ENCODE assay signal across 10 cellular contexts in genomic region chr2:172100080-172101007, GRCh38. TPM values are rescaled to one million over a fixed set of nuclear protein-coding genes. Genes with fewer than 3 reads are reported as not detected.
DNase-seq lines count a peak whose midpoint lies in the region; ATAC-seq and TF ChIP-seq lines count a peak whose summit lies in the region.
"Had no signal": no experiment of that assay in that cellular context is flagged by ENCODE, and none has a peak within 500 bp of the region (broad histone marks: within the 10 kb centered on the region; RNA-seq: fewer than 3 reads in every experiment).

No MANE protein-coding gene starts in this region.

- H2AFZ ChIP-seq in SK-N-SH (ENCODE audit: low read depth) (no peak overlapping the region; the same call in 1 of the 2 replicates), H9 (ENCODE audit: low read length) (no peak overlapping the region)

- TF ChIP-seq EP300 in SK-N-SH (IDR thresholded peaks at IDR 0.05; ENCODE audit: borderline replicate concordance in 1 of 2, low read depth in 1 of 2, low read length in 1 of 2): no peak

- POLR2A ChIA-PET in SK-N-SH (lab: Yijun Ruan, JAX): no interaction called here

- DNase-seq in SK-N-SH (peak; percentile 59), NCI-H526 treated with DMSO at 0.1 percent for 48 hours (lab: John Stamatoyannopoulos, UW) (peak; percentile 21), progenitor cell of endocrine pancreas (ENCODE audit: low spot score, unreplicated experiment) (no peak), H9 (no peak), OCI-M2 (lab: John Stamatoyannopoulos, UW; ENCODE audit: unreplicated experiment) (no peak)
- no peak for DNase-seq in effector memory CD8-positive, alpha-beta T cell

- H3K4me2 ChIP-seq in SK-N-SH (peak overlapping the region; percentile 75; the same call in 1 of the 2 replicates), H9 (ENCODE audit: insufficient read depth, insufficient read length, low read length) (no peak overlapping the region)

- no peaks in the 10 kb centered on the region for H3K79me1 ChIP-seq in H9 (ENCODE audit: insufficient read depth, low read depth, low read length, poor library complexity, severe bottlenecking)

- H3K23ac ChIP-seq in H9 (ENCODE audit: insufficient read length, low read depth, low read length): no peak overlapping the region

- CTCF ChIA-PET in SK-N-SH (lab: Yijun Ruan, JAX): interaction anchor here (0.8 to 8.7 kb wide), 9 partner anchors 9 to 501 kb away, joined by 3 to 96 read pairs (median 4); no protein-coding TSS in a partner anchor

- H3K56ac ChIP-seq in H9 (ENCODE audit: insufficient read length, low read depth, low read length): no peak overlapping the region

- H4K5ac ChIP-seq in H9 (ENCODE audit: insufficient read length, low read depth, low read length): no peak overlapping the region

- no peaks in the 10 kb centered on the region for H3K36me3 ChIP-seq in SK-N-SH (replicated peaks in 1 of 2; ENCODE audit: control insufficient read depth in 1 of 2, insufficient read depth in 2 of 2, low read length in 1 of 2)
- H3K36me3 ChIP-seq: Peyer's patch had no signal

- ATAC-seq in SK-N-SH treated with all-trans-retinoic acid at 6 μM for 48 hours (no peak), HG02759 (IDR thresholded peaks at IDR 0.05; ENCODE audit: unreplicated experiment) (no peak)
- no peak for ATAC-seq in effector memory CD8-positive, alpha-beta T cell (replicated peaks)

- no peak overlapping the region for H3T11ph ChIP-seq in H9 (ENCODE audit: low read length)

- H3K9ac ChIP-seq in SK-N-SH: no peak overlapping the region
- H3K9ac ChIP-seq in H9 (ENCODE audit: extremely low read depth, insufficient read length, low read length): no peak overlapping the region

- H3K23me2 ChIP-seq in H9 (ENCODE audit: insufficient read length, low read depth, low read length, poor library complexity, severe bottlenecking): peaks cover 28% of the 10 kb centered on the region

- H2BK15ac ChIP-seq in H9 (ENCODE audit: low read depth, low read length): no peak overlapping the region

- no peak overlapping the region for H4K8ac ChIP-seq in H9 (replicated peaks; ENCODE audit: insufficient read length, low read depth, low read length)

- H4K20me1 ChIP-seq in SK-N-SH (ENCODE audit: insufficient read depth): no peaks in the 10 kb centered on the region
- H4K20me1 ChIP-seq in H9 (ENCODE audit: control insufficient read depth, insufficient read depth, insufficient read length): no peaks in the 10 kb centered on the region

- H3K27ac ChIP-seq in SK-N-SH (ENCODE audit: low read depth in 2 of 2, low read length in 1 of 2): no peak overlapping the region
- H3K27ac ChIP-seq in H9 (ENCODE audit: insufficient read length, low read depth, low read length): no peak overlapping the region
- H3K27ac ChIP-seq: C4-2B, Peyer's patch had no signal

- WGBS in SK-N-SH (ENCODE audit: low lambda C conversion rate): 33% methylated on average over 32 of the region's 73 CpGs
- no CpG with 5 or more reads among the region's 73 CpGs for WGBS in H9 (ENCODE audit: extremely low coverage, insufficient read length, low lambda C conversion rate)

- H3K4me1 ChIP-seq in SK-N-SH (ENCODE audit: control insufficient read depth in 1 of 2, insufficient read depth in 2 of 2, low read depth in 1 of 2, low read length in 1 of 2) (peaks cover 22 to 32% of the 10 kb centered on the region in 2 experiments), H9 (ENCODE audit: insufficient read depth, low read length) (no peaks in the 10 kb centered on the region)

- no peak overlapping the region for H3K18ac ChIP-seq in H9 (ENCODE audit: insufficient read length, low read depth, low read length)

- H2BK120ac ChIP-seq in H9 (ENCODE audit: low read depth, low read length, poor library complexity, severe bottlenecking): no peak overlapping the region

- H3F3A ChIP-seq in SK-N-SH (replicated peaks; ENCODE audit: insufficient read depth): peaks cover 23% of the 10 kb centered on the region

- H3K27me3 Mint-ChIP-seq in effector memory CD8-positive, alpha-beta T cell: peaks cover 67 to 84% of the 10 kb centered on the region in 2 donors
- H3K27me3 Mint-ChIP-seq in progenitor cell of endocrine pancreas (peaks cover 85% of the 10 kb centered on the region), H9 (ENCODE audit: low read depth) (peaks cover 100% of the 10 kb centered on the region)

- H3K9me3 ChIP-seq in SK-N-SH: no peaks in the 10 kb centered on the region
- H3K9me3 ChIP-seq in H9 (ENCODE audit: control insufficient read depth, low read depth, low read length): no peaks in the 10 kb centered on the region

- H4K91ac ChIP-seq in H9 (ENCODE audit: insufficient read length, low read depth, low read length): no peak overlapping the region

- TF ChIP-seq RAD21 in SK-N-SH (IDR thresholded peaks at IDR 0.05; ENCODE audit: low read length): no peak

- TF ChIP-seq CTCF in SK-N-SH (IDR thresholded peaks at IDR 0.05): no peak
- no peak for TF ChIP-seq CTCF in progenitor cell of endocrine pancreas (IDR thresholded peaks at IDR 0.05; ENCODE audit: unreplicated experiment)
- TF ChIP-seq CTCF in H9 (conservative IDR thresholded peaks at IDR 0.05): no peak

- H3K27ac Mint-ChIP-seq in effector memory CD8-positive, alpha-beta T cell: peak overlapping the region in 1 of 2 donors; percentile 75
- H3K27ac Mint-ChIP-seq in progenitor cell of endocrine pancreas: no peak overlapping the region
- no peak overlapping the region for H3K27ac Mint-ChIP-seq in H9

- no peaks in the 10 kb centered on the region for H3K79me2 ChIP-seq in SK-N-SH (ENCODE audit: insufficient read depth)
- H3K79me2 ChIP-seq in H9 (ENCODE audit: insufficient read depth, low read length): no peaks in the 10 kb centered on the region

- H2BK5ac ChIP-seq in H9 (ENCODE audit: insufficient read length, low read length): no peak overlapping the region

- H3K4me3 Mint-ChIP-seq in effector memory CD8-positive, alpha-beta T cell: peak overlapping the region; percentile 82 to 91
- H3K4me3 Mint-ChIP-seq in progenitor cell of endocrine pancreas (ENCODE audit: low read depth) (peak overlapping the region; percentile 57), H9 (peak overlapping the region in 1 of 2 experiments; percentile 47; a peak in 4 of 5 replicates)

- H3K4me1 Mint-ChIP-seq in effector memory CD8-positive, alpha-beta T cell (ENCODE audit: low read depth in 2 of 2): peaks cover 45 to 55% of the 10 kb centered on the region in 2 donors
- H3K4me1 Mint-ChIP-seq in progenitor cell of endocrine pancreas (ENCODE audit: low read depth) (peaks cover 19% of the 10 kb centered on the region), H9 (peaks cover 36 to 56% of the 10 kb centered on the region in 2 experiments)

- no peak overlapping the region for H3K14ac ChIP-seq in H9 (ENCODE audit: insufficient read depth, low read length)

- no peak overlapping the region for H2BK20ac ChIP-seq in H9 (ENCODE audit: low read depth, low read length, poor library complexity, severe bottlenecking)

- H3K9me3 Mint-ChIP-seq in effector memory CD8-positive, alpha-beta T cell: no peaks in the 10 kb centered on the region
- H3K9me3 Mint-ChIP-seq in progenitor cell of endocrine pancreas (ENCODE audit: low read depth): no peaks in the 10 kb centered on the region
- peaks cover 3 to 9% of the 10 kb centered on the region in 2 experiments; a peak in 4 of 5 replicates for H3K9me3 Mint-ChIP-seq in H9

- no peak overlapping the region for H3K4me3 ChIP-seq in SK-N-SH (ENCODE audit: low read depth in 2 of 2, low read length in 1 of 2)

- H3K36me3 Mint-ChIP-seq in effector memory CD8-positive, alpha-beta T cell (ENCODE audit: insufficient read depth): peaks cover 56% of the 10 kb centered on the region
- H3K36me3 Mint-ChIP-seq in progenitor cell of endocrine pancreas (ENCODE audit: insufficient read depth) (no peaks in the 10 kb centered on the region), H9 (ENCODE audit: insufficient read depth in 1 of 3, low read depth in 3 of 3) (peaks cover 0 to 2% (median 1%) of the 10 kb centered on the region in 3 experiments; a peak in 2 of 7 replicates)

- H3K27me3 ChIP-seq in SK-N-SH (ENCODE audit: insufficient read depth) (peaks cover 37% of the 10 kb centered on the region; the same call in 1 of the 2 replicates), H9 (ENCODE audit: insufficient read depth, low read length) (peaks cover 83% of the 10 kb centered on the region)

- H3K9me2 ChIP-seq in SK-N-SH: no peaks in the 10 kb centered on the region

- no peak overlapping the region for H2BK12ac ChIP-seq in H9 (ENCODE audit: insufficient read length, low read depth, low read length)

- H3K4ac ChIP-seq in H9 (ENCODE audit: low read depth, low read length): no peak overlapping the region

- H2AK5ac ChIP-seq in H9 (ENCODE audit: insufficient read length, low read length): no peak overlapping the region

TF ChIP-seq in SK-N-SH, 30 proteins besides CTCF, POLR2A, EP300 and RAD21:
- no peak for TF ChIP-seq USF1 (IDR thresholded peaks at IDR 0.05; ENCODE audit: borderline replicate concordance, low read depth)

TF ChIP-seq in SK-N-SH treated with all-trans-retinoic acid at 6 μM for 48 hours, 23 proteins besides CTCF, POLR2A, EP300 and RAD21 (continues in another document):
- no peak for TF ChIP-seq CSDC2 (CRISPR knock-in tag; IDR thresholded peaks at IDR 0.05)
- no peak for TF ChIP-seq PATZ1 (CRISPR knock-in tag; IDR thresholded peaks at IDR 0.05; ENCODE audit: borderline replicate concordance)
- no peak for TF ChIP-seq TCF4 (CRISPR knock-in tag; IDR thresholded peaks at IDR 0.05; ENCODE audit: borderline replicate concordance)
- TF ChIP-seq ZNF70 (CRISPR knock-in tag; IDR thresholded peaks at IDR 0.05): no peak

RNA-seq across cellular contexts. Expression of gene DLX2, which starts 2.4 kb away (rescaled TPM):
- 0.02 TPM in 2 replicates for polyA plus RNA-seq in SK-N-SH (2012; rRNA removed)
- polyA plus RNA-seq in SK-N-SH (2012; cell fraction: cytosol; rRNA removed): 0.03 TPM in 2 replicates
- 0.13 and 0.15 TPM in 2 replicates for polyA plus RNA-seq in SK-N-SH (2012; cell fraction: nucleus; rRNA removed)
- 1.7 and 3.4 TPM in 2 replicates for total RNA-seq in progenitor cell of endocrine pancreas
- 0.42 TPM in 1 of 2 replicates, not detected in the other for total RNA-seq in H9 (2021)
- total RNA-seq: Peyer's patch had no signal

RNA-seq across cellular contexts. Expression of gene DLX1, which starts 15.0 kb away (rescaled TPM):
- 0.07 and 0.13 TPM in 2 replicates for polyA plus RNA-seq in SK-N-SH (2012; rRNA removed)
- polyA plus RNA-seq in SK-N-SH (2012; cell fraction: cytosol; rRNA removed): 0.09 and 0.12 TPM in 2 replicates
- 0.22 and 0.37 TPM in 2 replicates for polyA plus RNA-seq in SK-N-SH (2012; cell fraction: nucleus; rRNA removed)
- total RNA-seq in progenitor cell of endocrine pancreas: 1.7 and 4.1 TPM in 2 replicates
- not detected in 2 replicates for total RNA-seq in H9 (2021)
- total RNA-seq: Peyer's patch had no signal

Comparison
In these comparisons a context has a peak if more than half of its experiments do, and no peak if none do; other contexts are left out.
1. DNase-seq: peak in SK-N-SH (single experiment) and NCI-H526 treated with DMSO at 0.1 percent for 48 hours (single experiment); none in effector memory CD8-positive, alpha-beta T cell (0 of 3), progenitor cell of endocrine pancreas (single experiment), H9 (single experiment) and OCI-M2 (single experiment).